ENCODE assay signal across 1 cellular context in genomic region chr5:143212261-143212660, GRCh38.
TF ChIP-seq lines count a peak whose summit lies in the region.

No MANE protein-coding gene starts in this region.

TF ChIP-seq in GM12878, 131 proteins besides CTCF, POLR2A, EP300 and RAD21:
- no peak for TF ChIP-seq CHD2 (IDR thresholded peaks at IDR 0.05; ENCODE audit: borderline replicate concordance, low read depth, low read length)
- peak in 1 of 2 experiments; percentile 11; a peak in 1 of 4 replicates for TF ChIP-seq IKZF2 (IDR thresholded peaks at IDR 0.05)
- no peak for TF ChIP-seq PAX5 (IDR thresholded peaks at IDR 0.05; ENCODE audit: borderline replicate concordance, low read depth, low read length)
- TF ChIP-seq ZNF687 (IDR thresholded peaks at IDR 0.05) = 0 out of 2 replicates have a peak, but pooled peaks have one; percentile 6
- no peak for TF ChIP-seq SIN3A (IDR thresholded peaks at IDR 0.05; ENCODE audit: low read depth, low read length)
- TF ChIP-seq SRF (IDR thresholded peaks at IDR 0.05; ENCODE audit: low read depth in 2 of 2, low read length in 2 of 2) = no peak
TF ChIP-seq in GM12878: peak in this region for 2.
